In genomic region chr13:99577934-99578917, GRCh38 we compare ENCODE assay signal across 9 cellular contexts. TPM values are rescaled to one million over a fixed set of nuclear protein-coding genes. Genes with fewer than 3 reads are reported as not detected.
DNase-seq lines count a peak whose midpoint lies in the region; ATAC-seq, FAIRE-seq and TF ChIP-seq lines count a peak whose summit lies in the region.
"Had no signal": no experiment of that assay in that cellular context is flagged by ENCODE, and none has a peak within 500 bp of the region (broad histone marks: within the 10 kb centered on the region; RNA-seq: fewer than 3 reads in every experiment).

No MANE protein-coding gene starts in this region.

- peak; percentile 18 for TF ChIP-seq CTCF in DND-41 (IDR thresholded peaks at IDR 0.05; ENCODE audit: borderline replicate concordance, extremely low read depth, low read length, poor library complexity, severe bottlenecking)
- peak; percentile 34; the same call in 1 of the 2 replicates for TF ChIP-seq CTCF in LNCAP (IDR thresholded peaks at IDR 0.05)
- TF ChIP-seq CTCF in choroid plexus epithelial cell (conservative IDR thresholded peaks at IDR 0.05; ENCODE audit: low read depth, low read length) = peak; percentile 58

- H4K20me1 ChIP-seq in DND-41 (ENCODE audit: insufficient read depth, low read length) = no peaks in the 10 kb centered on the region

- H3K4me1 ChIP-seq in DND-41 (ENCODE audit: insufficient read depth, low read length) = no peaks in the 10 kb centered on the region
- H3K4me1 ChIP-seq: thyroid gland had no signal

- H3K27me3 Mint-ChIP-seq in activated T-cell treated with anti-CD3 and anti-CD28 coated beads, Interleukin-2, amount 50 U/mL, for 24 hours = no peaks in the 10 kb centered on the region

- H2AFZ ChIP-seq in DND-41 (ENCODE audit: low read depth, low read length) = no peak overlapping the region

- H3K9me3 Mint-ChIP-seq in activated T-cell treated with anti-CD3 and anti-CD28 coated beads, Interleukin-2, amount 50 U/mL, for 24 hours = no peaks in the 10 kb centered on the region

- H3K27me3 ChIP-seq in DND-41 (ENCODE audit: insufficient read depth, low read length, poor library complexity) = no peaks in the 10 kb centered on the region
- H3K27me3 ChIP-seq: thyroid gland had no signal

- FAIRE-seq in GM12891 (lab: Jason Lieb, UNC) = no peak

- H3K9ac ChIP-seq in DND-41 (ENCODE audit: low read depth, low read length) = no peak overlapping the region

- no peak overlapping the region for H3K27ac Mint-ChIP-seq in activated T-cell treated with anti-CD3 and anti-CD28 coated beads, Interleukin-2, amount 50 U/mL, for 24 hours

- H3K79me2 ChIP-seq in DND-41 (ENCODE audit: insufficient read depth, low read length) = no peaks in the 10 kb centered on the region

- no peak for TF ChIP-seq POLR2A in GM12891 (IDR thresholded peaks at IDR 0.05; ENCODE audit: low read depth, low read length)

- no peak overlapping the region for H3K27ac ChIP-seq in DND-41 (ENCODE audit: low read length)
- H3K27ac ChIP-seq: thyroid gland had no signal

- H3K9me3 ChIP-seq in DND-41 (ENCODE audit: insufficient read depth, low read length, severe bottlenecking) = no peaks in the 10 kb centered on the region
- H3K9me3 ChIP-seq: thyroid gland had no signal

- ATAC-seq in DND-41 (ENCODE audit: insufficient read depth, low read depth) = no peak

- H3K4me2 ChIP-seq in DND-41 (ENCODE audit: insufficient read depth, low read length) = no peak overlapping the region

- peaks cover 4% of the 10 kb centered on the region for H3K4me1 Mint-ChIP-seq in activated T-cell treated with anti-CD3 and anti-CD28 coated beads, Interleukin-2, amount 50 U/mL, for 24 hours (ENCODE audit: low read depth)

- H3K4me3 ChIP-seq in DND-41 (ENCODE audit: low read depth in 1 of 2, low read length in 2 of 2) (no peak overlapping the region), choroid plexus epithelial cell (ENCODE audit: low read depth, low read length) (no peak overlapping the region)
- H3K4me3 ChIP-seq: thyroid gland had no signal

- no peaks in the 10 kb centered on the region for H3K36me3 ChIP-seq in DND-41 (ENCODE audit: insufficient read depth, low read length)
- H3K36me3 ChIP-seq: thyroid gland had no signal

- H3K4me3 Mint-ChIP-seq in activated T-cell treated with anti-CD3 and anti-CD28 coated beads, Interleukin-2, amount 50 U/mL, for 24 hours = no peak overlapping the region

- DNase-seq in DND-41 (no peak), choroid plexus epithelial cell (ENCODE audit: low read depth) (peak; percentile 63), middle frontal gyrus (ENCODE audit: extremely low spot score, low spot score) (peak; percentile 9), anterior cingulate cortex (lab: John Stamatoyannopoulos, UW) (no peak), GM12891 (ENCODE audit: insufficient read length, low spot score) (no peak), T-helper 2 cell (no peak)
- no peak for DNase-seq in activated T-cell treated with anti-CD3 and anti-CD28 coated beads, Interleukin-2, amount 50 U/mL, for 24 hours
- DNase-seq: thyroid gland had no signal

- H3K36me3 Mint-ChIP-seq in activated T-cell treated with anti-CD3 and anti-CD28 coated beads, Interleukin-2, amount 50 U/mL, for 24 hours (ENCODE audit: low read depth) = no peaks in the 10 kb centered on the region

TF ChIP-seq in GM12891, 5 proteins besides CTCF, POLR2A, EP300 and RAD21:
- no peak for TF ChIP-seq PAX5 (IDR thresholded peaks at IDR 0.05; ENCODE audit: insufficient read depth, low read length, severe bottlenecking)
- no peak for TF ChIP-seq TAF1 (IDR thresholded peaks at IDR 0.05; ENCODE audit: low read depth, low read length)
- no peak for TF ChIP-seq SPI1 (IDR thresholded peaks at IDR 0.05; ENCODE audit: low read depth, low read length)
- TF ChIP-seq POLR2AphosphoS5 (IDR thresholded peaks at IDR 0.05; ENCODE audit: low read depth, low read length) = no peak
- no peak for TF ChIP-seq POU2F2 (IDR thresholded peaks at IDR 0.05; ENCODE audit: low read depth, low read length)
TF ChIP-seq in GM12891: peak in this region for 0.

RNA-seq across cellular contexts. Expression of gene CLYBL, which starts 28.3 kb away (rescaled TPM):
- 15.0 TPM for polyA plus RNA-seq in GM12891 (2012; ENCODE audit: low read depth, missing spikeins)

Comparison
In these comparisons a context has a peak if more than half of its experiments do, and no peak if none do; other contexts are left out.
1. DNase-seq: peak in choroid plexus epithelial cell (single experiment) and middle frontal gyrus (single experiment); none in DND-41 (single experiment), activated T-cell treated with anti-CD3 and anti-CD28 coated beads, Interleukin-2, amount 50 U/mL, for 24 hours (single experiment), anterior cingulate cortex (0 of 58), GM12891 (single experiment) and T-helper 2 cell (0 of 5).
2. Peak in every context shown above with its lines, with median percentiles within 50 percentile points of each other: CTCF ChIP-seq.